ENCODE assay signal across 24 cellular contexts in the genomic region with DNA sequence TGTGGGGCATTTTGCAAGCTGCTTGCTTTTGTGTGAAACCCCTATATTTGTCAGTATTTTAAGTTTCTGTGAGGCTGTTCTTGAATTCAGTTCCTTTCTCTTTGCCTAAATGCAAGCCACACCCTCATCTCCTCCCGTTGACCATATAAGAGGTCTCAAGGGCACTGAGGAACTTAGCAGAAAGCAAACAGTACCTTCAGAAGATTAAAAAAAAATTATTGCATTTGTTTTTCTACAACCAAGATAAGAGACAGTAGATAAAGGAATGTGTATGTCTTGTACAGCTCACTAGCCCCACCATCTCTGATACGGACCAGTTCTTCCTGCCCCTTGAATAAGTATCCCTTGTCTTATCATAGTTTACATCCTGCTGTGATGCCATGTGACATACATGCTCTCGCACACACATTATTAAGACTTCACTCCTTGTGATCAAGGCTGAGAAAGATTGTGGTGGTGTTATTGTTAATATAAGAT.
DNase-seq lines count a peak whose midpoint lies in the region; ATAC-seq, FAIRE-seq and TF ChIP-seq lines count a peak whose summit lies in the region.
"Had no signal": no experiment of that assay in that cellular context is flagged by ENCODE, and none has a peak within 500 bp of the region (broad histone marks: within the 10 kb centered on the region; RNA-seq: fewer than 3 reads in every experiment).

No MANE protein-coding gene starts in this region.

- peak overlapping the region; percentile 48 for H3K4me2 ChIP-seq in A549
- peak overlapping the region; percentile 31; the same call in 1 of the 2 replicates for H3K4me2 ChIP-seq in MM.1S (ENCODE audit: low read depth, low read length)

- no peak for TF ChIP-seq EP300 in A549 (IDR thresholded peaks at IDR 0.05)

- peak; percentile 15 to 47; a peak in 3 of 6 replicates for ATAC-seq in A549
- peak; percentile 30 for ATAC-seq in body of pancreas
- no peak for ATAC-seq in GM21825 (IDR thresholded peaks at IDR 0.05; ENCODE audit: unreplicated experiment)
- ATAC-seq: natural killer cell treated with Interleukin-12 subunit alpha and Interleukin-12 subunit beta and Interleukin-15 and Interleukin-18, amount 100 ng/mL, for 72 hours had no signal

- no peaks in the 10 kb centered on the region for H3K9me2 ChIP-seq in MM.1S (replicated peaks; ENCODE audit: insufficient read depth, low read length)

- peaks cover 91% of the 10 kb centered on the region for H3K4me1 ChIP-seq in A549
- H3K4me1 ChIP-seq in MM.1S (ENCODE audit: low read length), result no peaks in the 10 kb centered on the region; the same call in 1 of the 2 replicates
- H3K4me1 ChIP-seq in body of pancreas, result peaks cover 76% of the 10 kb centered on the region
- no peaks in the 10 kb centered on the region for H3K4me1 ChIP-seq in effector memory CD4-positive, alpha-beta T cell (ENCODE audit: control insufficient read depth, insufficient read depth, low read length, poor library complexity, severe bottlenecking)

- H2AFZ ChIP-seq in MM.1S (ENCODE audit: low read length), result peak overlapping the region; percentile 47; the same call in 1 of the 2 replicates

- no peak overlapping the region for H3K9ac ChIP-seq in MM.1S (ENCODE audit: low read length)

- TF ChIP-seq POLR2A in A549 (IDR thresholded peaks at IDR 0.05; ENCODE audit: low read length) (no peak), body of pancreas (IDR thresholded peaks at IDR 0.05) (no peak)

- no peak for FAIRE-seq in A549 (lab: Jason Lieb, UNC)
- FAIRE-seq: D721Med, H54, keratinocyte, urothelium cell line had no signal

- CTCF ChIA-PET in A549 (lab: Yijun Ruan, JAX), result interaction anchor here (1.6 to 2.1 kb wide), 4 partner anchors 11 to 274 kb away, joined by 3 to 6 read pairs (median 5); no protein-coding TSS in a partner anchor

- H3K9me3 ChIP-seq in A549, result no peaks in the 10 kb centered on the region
- H3K9me3 ChIP-seq in MM.1S (replicated peaks; ENCODE audit: insufficient read depth, low read length), result no peaks in the 10 kb centered on the region
- H3K9me3 ChIP-seq in body of pancreas, result no peaks in the 10 kb centered on the region
- H3K9me3 ChIP-seq in effector memory CD4-positive, alpha-beta T cell (ENCODE audit: control insufficient read depth, low read length), result no peaks in the 10 kb centered on the region

- TF ChIP-seq CTCF in A549 (IDR thresholded peaks at IDR 0.05) (no peak), MM.1S (IDR thresholded peaks at IDR 0.05; ENCODE audit: low read length) (no peak), body of pancreas (IDR thresholded peaks at IDR 0.05) (no peak)

- intact Hi-C loops in body of pancreas (cut with DNase I), result no loop called here

- TF ChIP-seq RAD21 in A549 (conservative IDR thresholded peaks at IDR 0.05 in 1 of 2, IDR thresholded peaks at IDR 0.05 in 1 of 2), result no peak

- POLR2A ChIA-PET in A549 (lab: Yijun Ruan, JAX), result no interaction called here

- H3K4me3 ChIP-seq in A549 (no peak overlapping the region), MM.1S (ENCODE audit: low read length) (no peak overlapping the region), body of pancreas (no peak overlapping the region)
- H3K4me3 ChIP-seq in effector memory CD4-positive, alpha-beta T cell (ENCODE audit: insufficient read depth, low read depth, low read length, poor library complexity, severe bottlenecking), result no peak overlapping the region

- H3F3A ChIP-seq in MM.1S (ENCODE audit: insufficient read depth, low read length), result no peaks in the 10 kb centered on the region

- H3K36me3 ChIP-seq in MM.1S (replicated peaks; ENCODE audit: insufficient read depth, low read length) (no peaks in the 10 kb centered on the region), body of pancreas (replicated peaks in 1 of 2; ENCODE audit: insufficient read depth in 1 of 2, low read depth in 2 of 2) (no peaks in the 10 kb centered on the region)
- H3K36me3 ChIP-seq in effector memory CD4-positive, alpha-beta T cell (ENCODE audit: control insufficient read depth, insufficient read depth, low read length), result no peaks in the 10 kb centered on the region

- no peaks in the 10 kb centered on the region for H4K20me1 ChIP-seq in MM.1S (ENCODE audit: insufficient read depth, low read length)

- H3K27me3 ChIP-seq in MM.1S (replicated peaks; ENCODE audit: insufficient read depth, low read length) (no peaks in the 10 kb centered on the region), body of pancreas (no peaks in the 10 kb centered on the region)
- H3K27me3 ChIP-seq in effector memory CD4-positive, alpha-beta T cell (replicated peaks; ENCODE audit: control insufficient read depth, insufficient read depth, low read length, poor library complexity, severe bottlenecking), result no peaks in the 10 kb centered on the region

- no peaks in the 10 kb centered on the region for H3K79me2 ChIP-seq in MM.1S (ENCODE audit: low read length)

- WGBS in A549 (ENCODE audit: missing lambda C conversion rate), result 32% methylated on average over 3 of the region's 3 CpGs
- WGBS in body of pancreas, 2 donors, result 13% methylated on average over 3 of the region's 3 CpGs

- H3K27ac ChIP-seq in A549 (peak overlapping the region; percentile 56 to 84), MM.1S (ENCODE audit: low read length) (no peak overlapping the region), body of pancreas (peak overlapping the region in 3 of 4 donors; percentile 2 to 61 (median 19))
- H3K27ac ChIP-seq in effector memory CD4-positive, alpha-beta T cell (ENCODE audit: insufficient read depth, low read length, poor library complexity, severe bottlenecking), result no peak overlapping the region
- H3K27ac ChIP-seq: 22Rv1 had no signal

- no peak for DNase-seq in A549 (ENCODE audit: low read depth in 1 of 2, low spot score in 1 of 2)
- DNase-seq in MM.1S, result peak; percentile 11
- no peak for DNase-seq in body of pancreas
- peak; percentile 45 for DNase-seq in left kidney (ENCODE audit: low read depth, low spot score)
- no peak for DNase-seq in activated CD4-positive, CD25-positive, alpha-beta regulatory T cell (lab: John Stamatoyannopoulos, UW)
- DNase-seq in activated CD4-positive, alpha-beta T cell treated with anti-CD3 and anti-CD28 coated beads, Interleukin-2, amount 50 U/mL, for 1 hour, result no peak
- no peak for DNase-seq in effector memory CD4-positive, alpha-beta T cell
- DNase-seq: activated CD4-positive, alpha-beta memory T cell treated with anti-CD3 and anti-CD28 coated beads, Interleukin-2, amount 10 ng/mL, durations not matched to agents 7 days and 5 days; activated naive CD4-positive, alpha-beta T cell treated with Interleukin-2 at 50 U/mL for 16 hours; activated T-cell treated with anti-CD3 and anti-CD28 coated beads, Interleukin-2, amount 50 U/mL, for 24 hours; effector CD4-positive, alpha-beta T cell; hippocampal formation; mesendoderm; MV-4-11; NCI-H1930; Right ventricle myocardium superior; T-helper 1 cell had no signal

TF ChIP-seq in A549, 52 proteins besides CTCF, POLR2A, EP300 and RAD21:
- TF ChIP-seq ESRRA (IDR thresholded peaks at IDR 0.05; ENCODE audit: borderline replicate concordance, low read length), result no peak
- TF ChIP-seq, protein P1, sequence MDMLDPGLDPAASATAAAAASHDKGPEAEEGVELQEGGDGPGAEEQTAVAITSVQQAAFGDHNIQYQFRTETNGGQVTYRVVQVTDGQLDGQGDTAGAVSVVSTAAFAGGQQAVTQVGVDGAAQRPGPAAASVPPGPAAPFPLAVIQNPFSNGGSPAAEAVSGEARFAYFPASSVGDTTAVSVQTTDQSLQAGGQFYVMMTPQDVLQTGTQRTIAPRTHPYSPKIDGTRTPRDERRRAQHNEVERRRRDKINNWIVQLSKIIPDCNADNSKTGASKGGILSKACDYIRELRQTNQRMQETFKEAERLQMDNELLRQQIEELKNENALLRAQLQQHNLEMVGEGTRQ (IDR thresholded peaks at IDR 0.05), result no peak

Comparison
In these comparisons a context has a peak if more than half of its experiments do, and no peak if none do; other contexts are left out.
1. DNase-seq: peak in MM.1S (single experiment) and left kidney (single experiment); none in A549 (0 of 2), body of pancreas (0 of 4), activated CD4-positive, CD25-positive, alpha-beta regulatory T cell (0 of 4), activated CD4-positive, alpha-beta T cell treated with anti-CD3 and anti-CD28 coated beads, Interleukin-2, amount 50 U/mL, for 1 hour (single experiment) and effector memory CD4-positive, alpha-beta T cell (0 of 3).
2. H3K27ac ChIP-seq: peak in A549 (2 of 2) and body of pancreas (3 of 4); none in MM.1S (single experiment) and effector memory CD4-positive, alpha-beta T cell (single experiment).